In genomic region chr5:61887271-61887670, GRCh38 we compare ENCODE assay signal across 20 cellular contexts.
DNase-seq lines count a peak whose midpoint lies in the region; ATAC-seq and TF ChIP-seq lines count a peak whose summit lies in the region.
"Had no signal": no experiment of that assay in that cellular context is flagged by ENCODE, and none has a peak within 500 bp of the region (broad histone marks: within the 10 kb centered on the region; RNA-seq: fewer than 3 reads in every experiment).

No MANE protein-coding gene starts in this region.

- no peaks in the 10 kb centered on the region for H3F3A ChIP-seq in PC-3 (ENCODE audit: low read length, unreplicated experiment)

- H3K4me3 ChIP-seq in PC-3 (ENCODE audit: low read length) (no peak overlapping the region), mammary epithelial cell (replicated peaks in 1 of 3; ENCODE audit: insufficient read depth in 1 of 3, low read depth in 2 of 3, low read length in 3 of 3) (no peak overlapping the region), Peyer's patch (no peak overlapping the region)
- H3K4me3 ChIP-seq: BLaER1 treated with 17β-estradiol and CSF1 and Interleukin-3, amounts not matched to agents 10 nM and 100 nM; GM12878 had no signal

- no peak overlapping the region for H3K9ac ChIP-seq in PC-3 (ENCODE audit: low read length)
- no peak overlapping the region for H3K9ac ChIP-seq in mammary epithelial cell (ENCODE audit: insufficient read depth, low read length)
- H3K9ac ChIP-seq: BLaER1 treated with 17β-estradiol and CSF1 and Interleukin-3, amounts not matched to agents 10 nM and 100 nM had no signal

- CTCF ChIA-PET in PC-3 (lab: Charles Lee) (no interaction called here), mammary epithelial cell (lab: Charles Lee; ENCODE audit: low non-redundant PET) (interaction anchor here (0.6 kb wide), 1 partner anchor 256 kb away, joined by 5 read pairs; no protein-coding TSS in a partner anchor)

- no peak for TF ChIP-seq POLR2A in Peyer's patch (IDR thresholded peaks at IDR 0.05)

- TF ChIP-seq CTCF in PC-3 (conservative IDR thresholded peaks at IDR 0.05; ENCODE audit: low read depth, low read length), result no peak
- TF ChIP-seq CTCF in mammary epithelial cell (conservative IDR thresholded peaks at IDR 0.05 in 1 of 2, IDR thresholded peaks at IDR 0.05 in 1 of 2; ENCODE audit: extremely low read depth in 1 of 2, insufficient read depth in 1 of 2, low read depth in 1 of 2, low read length in 2 of 2), result no peak
- TF ChIP-seq CTCF in foreskin keratinocyte (conservative IDR thresholded peaks at IDR 0.05), result no peak
- no peak for TF ChIP-seq CTCF in Peyer's patch (IDR thresholded peaks at IDR 0.05)

- BruUV-seq in PC-3 (replicated peaks; lab: Mats Ljungman, UMichigan) (no TSS peak), mammary epithelial cell (replicated peaks; lab: Mats Ljungman, UMichigan) (no TSS peak)

- H3K27me3 ChIP-seq in PC-3 (ENCODE audit: low read length) (no peaks in the 10 kb centered on the region), mammary epithelial cell (ENCODE audit: insufficient read depth, low read length) (no peaks in the 10 kb centered on the region), foreskin keratinocyte (no peaks in the 10 kb centered on the region), Peyer's patch (no peaks in the 10 kb centered on the region)
- H3K27me3 ChIP-seq: BLaER1 treated with 17β-estradiol and CSF1 and Interleukin-3, amounts not matched to agents 10 nM and 100 nM had no signal

- H3K9me3 ChIP-seq in PC-3 (ENCODE audit: low read length) (no peaks in the 10 kb centered on the region), mammary epithelial cell (replicated peaks; ENCODE audit: insufficient read depth, low read length) (no peaks in the 10 kb centered on the region), Peyer's patch (no peaks in the 10 kb centered on the region)

- H2AFZ ChIP-seq in PC-3 (ENCODE audit: low read length) (no peak overlapping the region), mammary epithelial cell (ENCODE audit: low read depth, low read length) (no peak overlapping the region)

- dilution Hi-C loops in mammary epithelial cell (cut with HindIII; ENCODE audit: low sequenced_read_pairs), result no loop called here

- H3K4me1 ChIP-seq in PC-3 (ENCODE audit: insufficient read depth, low read length), result no peaks in the 10 kb centered on the region
- H3K4me1 ChIP-seq in mammary epithelial cell (ENCODE audit: insufficient read depth, low read length), result peaks cover 11% of the 10 kb centered on the region
- no peaks in the 10 kb centered on the region for H3K4me1 ChIP-seq in foreskin keratinocyte
- H3K4me1 ChIP-seq in Peyer's patch, result no peaks in the 10 kb centered on the region
- H3K4me1 ChIP-seq: BLaER1 treated with 17β-estradiol and CSF1 and Interleukin-3, amounts not matched to agents 10 nM and 100 nM had no signal

- in situ Hi-C loops in mammary epithelial cell (cut with MboI; ENCODE audit: low sequenced_read_pairs in 2 of 2), result no loop called here

- ATAC-seq in PC-3 (no peak), foreskin keratinocyte (peak; percentile 56)
- no peak for ATAC-seq in activated T-helper 17 cell treated with anti-CD3 and anti-CD28 coated beads, Interleukin-2, amount 50 U/mL, for 72 hours (replicated peaks)
- ATAC-seq: CD8-positive, alpha-beta T cell; GM12878; HCT116 had no signal

- H3K27ac ChIP-seq in PC-3 (ENCODE audit: low read length), result no peak overlapping the region
- no peak overlapping the region for H3K27ac ChIP-seq in mammary epithelial cell (ENCODE audit: insufficient read depth, low read depth, low read length)
- H3K27ac ChIP-seq in foreskin keratinocyte, result no peak overlapping the region
- no peak overlapping the region for H3K27ac ChIP-seq in Peyer's patch
- H3K27ac ChIP-seq: BLaER1 treated with 17β-estradiol and CSF1 and Interleukin-3, amounts not matched to agents 10 nM and 100 nM had no signal

- H3K4me2 ChIP-seq in PC-3 (ENCODE audit: low read length) (no peak overlapping the region), mammary epithelial cell (ENCODE audit: insufficient read depth, low read depth, low read length) (no peak overlapping the region)
- H3K4me2 ChIP-seq: BLaER1 treated with 17β-estradiol and CSF1 and Interleukin-3, amounts not matched to agents 10 nM and 100 nM had no signal

- no peaks in the 10 kb centered on the region for H3K4me1 Mint-ChIP-seq in activated T-helper 17 cell treated with anti-CD3 and anti-CD28 coated beads, Interleukin-2, amount 50 U/mL, for 72 hours
- H3K4me1 Mint-ChIP-seq: B cell had no signal

- DNase-seq in HT1080 (ENCODE audit: low read depth) (peak; percentile 26), PC-3 (peak; percentile 37), mammary epithelial cell (peak; percentile 74), foreskin keratinocyte (peak in 1 of 2 donors; percentile 59), Peyer's patch (no peak), SW 1271 (lab: John Stamatoyannopoulos, UW) (no peak), globus pallidus (ENCODE audit: low spot score) (no peak)
- DNase-seq: Calu3; CD8-positive, alpha-beta T cell; DMS53; DND-41; EL; GOT3; H7; HFFc6 had no signal

- intact Hi-C loops in PC-3 (cut with micrococcal nuclease) (no loop called here), mammary epithelial cell (cut with micrococcal nuclease) (no loop called here)

- POLR2A ChIA-PET in PC-3 (lab: Charles Lee; ENCODE audit: unreplicated experiment), result no interaction called here

- H3K79me2 ChIP-seq in PC-3 (ENCODE audit: low read length) (no peaks in the 10 kb centered on the region), mammary epithelial cell (ENCODE audit: insufficient read depth, low read length) (no peaks in the 10 kb centered on the region)

- no peaks in the 10 kb centered on the region for H3K9me3 Mint-ChIP-seq in activated T-helper 17 cell treated with anti-CD3 and anti-CD28 coated beads, Interleukin-2, amount 50 U/mL, for 72 hours

- H4K20me1 ChIP-seq in PC-3 (ENCODE audit: low read length), result no peaks in the 10 kb centered on the region
- no peaks in the 10 kb centered on the region for H4K20me1 ChIP-seq in mammary epithelial cell (ENCODE audit: insufficient read depth, low read length)
- H4K20me1 ChIP-seq: BLaER1 treated with 17β-estradiol and CSF1 and Interleukin-3, amounts not matched to agents 10 nM and 100 nM had no signal

- H3K36me3 ChIP-seq in PC-3 (ENCODE audit: low read depth, low read length), result no peaks in the 10 kb centered on the region
- H3K36me3 ChIP-seq in mammary epithelial cell (ENCODE audit: insufficient read depth, low read length), result no peaks in the 10 kb centered on the region
- H3K36me3 ChIP-seq in Peyer's patch, result no peaks in the 10 kb centered on the region
- H3K36me3 ChIP-seq: BLaER1 treated with 17β-estradiol and CSF1 and Interleukin-3, amounts not matched to agents 10 nM and 100 nM had no signal

- no peaks in the 10 kb centered on the region for H3K36me3 Mint-ChIP-seq in activated T-helper 17 cell treated with anti-CD3 and anti-CD28 coated beads, Interleukin-2, amount 50 U/mL, for 72 hours (ENCODE audit: low read depth)
- H3K36me3 Mint-ChIP-seq: CD8-positive, alpha-beta T cell had no signal

- peaks cover 3% of the 10 kb centered on the region for H3K27me3 Mint-ChIP-seq in activated T-helper 17 cell treated with anti-CD3 and anti-CD28 coated beads, Interleukin-2, amount 50 U/mL, for 72 hours
- H3K27me3 Mint-ChIP-seq: B cell had no signal

- H3K4me3 Mint-ChIP-seq in activated T-helper 17 cell treated with anti-CD3 and anti-CD28 coated beads, Interleukin-2, amount 50 U/mL, for 72 hours, result no peak overlapping the region
- H3K4me3 Mint-ChIP-seq: B cell; CD8-positive, alpha-beta T cell; HFFc6 had no signal

- no peaks in the 10 kb centered on the region for H3K9me2 ChIP-seq in PC-3 (replicated peaks; ENCODE audit: low read length)

- 78% methylated on average over 1 of the region's 1 CpG for WGBS in mammary epithelial cell (ENCODE audit: low coverage, missing lambda C conversion rate)

- H3K27ac Mint-ChIP-seq in activated T-helper 17 cell treated with anti-CD3 and anti-CD28 coated beads, Interleukin-2, amount 50 U/mL, for 72 hours, result no peak overlapping the region
- H3K27ac Mint-ChIP-seq: B cell; CD8-positive, alpha-beta T cell; HFFc6 had no signal

Comparison
In these comparisons a context has a peak if more than half of its experiments do, and no peak if none do; other contexts are left out.
1. DNase-seq: peak in HT1080 (single experiment), PC-3 (single experiment) and mammary epithelial cell (single experiment); none in Peyer's patch (0 of 3), SW 1271 (0 of 2) and globus pallidus (single experiment).